ENCODE assay signal across 19 cellular contexts in the genomic region with DNA sequence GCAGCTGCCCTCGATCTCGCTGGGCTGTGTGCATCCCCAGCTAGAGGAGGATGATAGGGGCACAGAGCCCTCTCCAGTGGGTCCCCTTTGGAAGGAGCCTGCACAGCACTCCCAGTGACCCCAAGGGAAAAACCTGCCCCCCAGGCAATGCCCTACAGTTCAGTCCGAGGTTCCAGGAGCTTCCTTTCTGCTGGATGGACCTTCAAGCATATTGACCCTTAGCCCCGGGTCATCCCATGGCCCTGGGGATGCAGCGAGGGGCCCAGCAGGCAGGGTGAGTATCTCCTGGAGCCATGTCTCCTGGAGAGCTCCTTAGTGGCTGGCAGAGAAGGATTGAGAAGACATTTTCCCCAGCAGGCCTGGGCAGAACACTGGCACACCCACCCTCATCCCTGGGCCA. TPM values are rescaled to one million over a fixed set of nuclear protein-coding genes. Genes with fewer than 3 reads are reported as not detected.
DNase-seq lines count a peak whose midpoint lies in the region; TF ChIP-seq lines count a peak whose summit lies in the region.
"Had no signal": no experiment of that assay in that cellular context is flagged by ENCODE, and none has a peak within 500 bp of the region (broad histone marks: within the 10 kb centered on the region; RNA-seq: fewer than 3 reads in every experiment).

No MANE protein-coding gene starts in this region.

- H3K27ac ChIP-seq in coronary artery, result no peak overlapping the region
- H3K27ac ChIP-seq in ovary, result no peak overlapping the region
- H3K27ac ChIP-seq: C4-2B, KMS-11, RWPE1 had no signal

- H3K27me3 ChIP-seq in ovary, result no peaks in the 10 kb centered on the region

- H3K4me3 ChIP-seq in coronary artery (no peak overlapping the region), ovary (no peak overlapping the region)

- peak; percentile 32 for DNase-seq in activated CD8-positive, alpha-beta memory T cell treated with anti-CD3 and anti-CD28 coated beads, Interleukin-2, amount 50 U/mL, for 48 hours
- DNase-seq in activated CD8-positive, alpha-beta memory T cell treated with anti-CD3 and anti-CD28 coated beads for 24 hours, result no peak
- DNase-seq in D341Med (ENCODE audit: low spot score) (peak; percentile 20), coronary artery (ENCODE audit: low spot score) (peak; percentile 62), posterior vena cava (ENCODE audit: low spot score) (no peak), ovary (no peak)
- DNase-seq in stimulated activated CD8-positive, alpha-beta memory T cell treated with anti-CD3 and anti-CD28 coated beads, Interleukin-4, amount 100 ng/mL, for 48 hours, result peak; percentile 8
- DNase-seq: DMS53, GDM1, NCI-H1092 treated with DMSO at 0.1 percent for 48 hours, NCI-H1436 treated with DMSO at 0.1 percent for 48 hours, NCI-H1930, NCI-H226, NCI-H510A treated with DMSO at 0.1 percent for 48 hours, NCI-H748 treated with DMSO at 0.1 percent for 48 hours, SIG-M5 had no signal

- H3K36me3 ChIP-seq in ovary, result no peaks in the 10 kb centered on the region

- intact Hi-C loops in posterior vena cava (cut with DNase I), result no loop called here
- intact Hi-C loops in ovary (cut with DNase I), result no loop called here

- H3K4me1 ChIP-seq in ovary (ENCODE audit: insufficient read depth), result no peaks in the 10 kb centered on the region

- 90 to 93% (median 91%) methylated on average over 5 of the region's 5 CpGs for WGBS in ovary, 3 donors

- TF ChIP-seq POLR2A in ovary (IDR thresholded peaks at IDR 0.05), result no peak

- H3K9me3 ChIP-seq in ovary, result no peaks in the 10 kb centered on the region

- no peak for TF ChIP-seq EP300 in ovary (IDR thresholded peaks at IDR 0.05)

- TF ChIP-seq CTCF in coronary artery (IDR thresholded peaks at IDR 0.05) (no peak), ovary (IDR thresholded peaks at IDR 0.05) (no peak)

RNA-seq across cellular contexts. Expression of gene CTDP1, which starts 45.4 kb away (rescaled TPM):
- total RNA-seq in posterior vena cava (10 to 100 TPM; 13.8 to 15.4 TPM), ovary (10 to 100 TPM in 6 of 7 donors, 1 to 10 TPM in 1; 9.3 to 15.2 (median 13.7) TPM)
- polyA plus RNA-seq in ovary, result 1 to 10 TPM; 2.5 to 8.3 TPM

Comparison
In these comparisons a context has a peak if more than half of its experiments do, and no peak if none do; other contexts are left out.
1. DNase-seq: peak in activated CD8-positive, alpha-beta memory T cell treated with anti-CD3 and anti-CD28 coated beads, Interleukin-2, amount 50 U/mL, for 48 hours (single experiment), D341Med (single experiment), coronary artery (single experiment) and stimulated activated CD8-positive, alpha-beta memory T cell treated with anti-CD3 and anti-CD28 coated beads, Interleukin-4, amount 100 ng/mL, for 48 hours (single experiment); none in activated CD8-positive, alpha-beta memory T cell treated with anti-CD3 and anti-CD28 coated beads for 24 hours (single experiment), posterior vena cava (single experiment) and ovary (0 of 5).